ENCODE assay signal across 12 cellular contexts in the genomic region with DNA sequence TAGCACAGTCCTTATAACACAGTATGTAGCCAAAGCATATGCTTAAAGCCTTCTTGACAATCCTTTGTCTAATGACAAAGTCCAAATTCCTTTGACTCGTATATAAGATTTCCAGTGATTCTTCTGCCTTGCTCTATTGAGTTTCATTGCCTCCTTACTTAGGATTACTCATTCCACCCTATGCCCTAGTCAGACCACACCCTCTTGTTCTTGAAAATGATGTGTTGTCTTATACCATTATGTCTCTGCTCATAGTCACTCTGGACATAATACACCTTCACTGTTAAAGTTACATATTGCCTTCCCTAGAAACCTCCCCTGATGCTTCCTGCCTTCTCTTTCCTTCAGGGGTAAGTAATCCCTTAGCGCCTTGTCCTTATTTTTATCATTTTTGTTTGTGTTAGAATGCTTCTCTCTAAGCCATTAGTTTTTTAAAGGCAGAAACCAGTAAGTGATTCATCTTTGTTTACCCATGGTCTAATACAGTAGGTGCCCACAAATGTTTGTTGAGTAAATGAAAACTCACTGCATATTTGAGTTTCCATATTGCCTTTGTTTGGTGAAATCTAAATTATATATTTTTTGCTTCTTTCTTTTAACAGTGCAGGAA. TPM values are rescaled to one million over a fixed set of nuclear protein-coding genes. Genes with fewer than 3 reads are reported as not detected.
DNase-seq lines count a peak whose midpoint lies in the region; ATAC-seq and FAIRE-seq lines count a peak whose summit lies in the region.
"Had no signal": no experiment of that assay in that cellular context is flagged by ENCODE, and none has a peak within 500 bp of the region (broad histone marks: within the 10 kb centered on the region; RNA-seq: fewer than 3 reads in every experiment).

No MANE protein-coding gene starts in this region.

- H3K27ac Mint-ChIP-seq in activated T-cell treated with anti-CD3 and anti-CD28 coated beads, Interleukin-2, amount 50 U/mL, for 72 hours: no peak overlapping the region
- H3K27ac Mint-ChIP-seq: endodermal cell had no signal

- FAIRE-seq in urothelium cell line (lab: Jason Lieb, UNC): no peak

- intact Hi-C loops in posterior vena cava (cut with DNase I): no loop called here

- no peak overlapping the region for H3K4me3 Mint-ChIP-seq in activated T-cell treated with anti-CD3 and anti-CD28 coated beads, Interleukin-2, amount 50 U/mL, for 72 hours
- H3K4me3 Mint-ChIP-seq: endodermal cell had no signal

- H3K27ac ChIP-seq in epithelial cell of prostate: peak overlapping the region; percentile 67
- H3K27ac ChIP-seq: KMS-11 had no signal

- peaks cover 27% of the 10 kb centered on the region for H3K4me1 Mint-ChIP-seq in activated T-cell treated with anti-CD3 and anti-CD28 coated beads, Interleukin-2, amount 50 U/mL, for 72 hours (ENCODE audit: low read depth)

- no peak for DNase-seq in activated T-cell treated with anti-CD3 and anti-CD28 coated beads, Interleukin-2, amount 50 U/mL, for 72 hours
- DNase-seq in activated T-cell treated with anti-CD3 and anti-CD28 coated beads, Interleukin-2, amount 50 U/mL, for 48 hours: no peak
- DNase-seq in epithelial cell of prostate (ENCODE audit: low read depth, low spot score) (peak; percentile 80), urothelium cell line (ENCODE audit: low spot score) (peak; percentile 7), posterior vena cava (ENCODE audit: low spot score) (no peak)
- no peak for DNase-seq in activated CD4-positive, alpha-beta T cell treated with anti-CD3 and anti-CD28 coated beads, Interleukin-2, amount 50 U/mL, for 1 hour
- DNase-seq: endodermal cell; midbrain; stimulated activated CD4-positive, alpha-beta T cell treated with anti-CD3 and anti-CD28 coated beads, Interleukin-4, amount 100 ng/mL, for 24 hours had no signal

- H3K36me3 Mint-ChIP-seq in activated T-cell treated with anti-CD3 and anti-CD28 coated beads, Interleukin-2, amount 50 U/mL, for 72 hours (ENCODE audit: insufficient read depth in 2 of 2): peaks cover 0 to 5% of the 10 kb centered on the region in 2 donors

- no peaks in the 10 kb centered on the region for H3K27me3 Mint-ChIP-seq in activated T-cell treated with anti-CD3 and anti-CD28 coated beads, Interleukin-2, amount 50 U/mL, for 72 hours (ENCODE audit: low read depth)

- peaks cover 3% of the 10 kb centered on the region in 2 donors for H3K9me3 Mint-ChIP-seq in activated T-cell treated with anti-CD3 and anti-CD28 coated beads, Interleukin-2, amount 50 U/mL, for 72 hours

- ATAC-seq in activated T-cell treated with anti-CD3 and anti-CD28 coated beads, Interleukin-2, amount 50 U/mL, for 72 hours (replicated peaks in 1 of 2): peak; percentile 89 to 99
- ATAC-seq in HG03460 (IDR thresholded peaks at IDR 0.05; ENCODE audit: unreplicated experiment) (peak; percentile 39), HG03521 (IDR thresholded peaks at IDR 0.05; ENCODE audit: unreplicated experiment) (no peak)

RNA-seq across cellular contexts. Expression of gene GPD2, which starts 19.3 kb away (rescaled TPM):
- 10 to 100 TPM; 20.0 to 24.9 TPM for total RNA-seq in activated T-cell treated with anti-CD3 and anti-CD28 coated beads, Interleukin-2, amount 50 U/mL, for 72 hours
- total RNA-seq in posterior vena cava: 10 to 100 TPM; 14.8 to 16.6 TPM

Comparison
In these comparisons a context has a peak if more than half of its experiments do, and no peak if none do; other contexts are left out.
1. DNase-seq: peak in epithelial cell of prostate (single experiment) and urothelium cell line (single experiment); none in activated T-cell treated with anti-CD3 and anti-CD28 coated beads, Interleukin-2, amount 50 U/mL, for 72 hours (0 of 2), activated T-cell treated with anti-CD3 and anti-CD28 coated beads, Interleukin-2, amount 50 U/mL, for 48 hours (0 of 2), posterior vena cava (single experiment) and activated CD4-positive, alpha-beta T cell treated with anti-CD3 and anti-CD28 coated beads, Interleukin-2, amount 50 U/mL, for 1 hour (single experiment).